1 cellular context compared by ENCODE assay signal in the genomic region with DNA sequence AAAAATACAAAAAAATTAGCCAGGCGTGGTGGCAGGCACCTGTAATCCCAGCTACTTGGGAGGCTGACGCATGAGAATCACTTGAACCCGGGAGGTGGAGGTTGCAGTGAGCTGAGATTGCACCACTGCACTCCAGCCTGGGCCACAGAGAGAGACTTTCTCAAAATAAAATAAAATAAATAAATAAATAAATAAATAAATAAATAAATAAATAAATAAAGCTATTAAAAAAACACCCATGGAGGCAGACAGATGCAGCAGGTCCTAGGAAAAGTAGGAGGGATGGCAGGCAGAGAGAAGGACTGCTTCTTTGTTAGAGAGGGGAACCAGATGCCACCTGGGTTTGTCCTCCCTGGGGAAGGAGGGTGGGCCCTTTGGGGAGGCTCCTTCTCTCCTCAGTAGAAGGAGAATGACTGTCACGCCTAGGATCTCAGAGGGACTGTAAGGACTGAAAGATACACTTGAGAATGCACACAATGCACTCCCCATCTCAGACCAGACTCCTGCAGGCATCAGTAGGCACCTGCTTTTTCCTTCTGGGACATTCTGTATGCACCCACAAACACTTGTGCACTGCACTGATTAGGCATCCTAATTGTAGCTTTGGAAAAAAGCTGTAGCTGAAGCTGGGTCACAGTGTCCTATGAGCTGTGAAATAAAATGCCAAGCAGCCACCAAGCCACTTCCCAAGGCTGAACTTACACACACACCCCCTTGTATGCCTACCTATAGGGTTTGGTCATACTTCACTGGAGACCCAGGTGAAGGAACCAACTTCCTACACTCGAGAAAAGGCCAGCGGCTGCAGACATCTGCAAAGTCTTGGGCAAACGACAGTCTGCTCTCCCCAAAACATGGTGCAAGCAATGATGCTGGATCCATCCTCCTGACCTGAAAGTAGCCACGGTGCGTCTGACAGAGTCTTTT.
TF ChIP-seq lines count a peak whose summit lies in the region.

No MANE protein-coding gene starts in this region.

TF ChIP-seq in K562, 482 proteins besides CTCF, POLR2A, EP300 and RAD21:
- no peak for TF ChIP-seq NR2C1 (IDR thresholded peaks at IDR 0.05)
- TF ChIP-seq NR2C1 (tag; IDR thresholded peaks at IDR 0.05) = no peak
- TF ChIP-seq BDP1 (IDR thresholded peaks at IDR 0.05; ENCODE audit: insufficient read depth, insufficient read length) = no peak
- no peak for TF ChIP-seq DIDO1 (tag; IDR thresholded peaks at IDR 0.05; ENCODE audit: low read depth)
TF ChIP-seq in K562: peak in this region for 0.
